35 cellular contexts compared by ENCODE assay signal in the genomic region with DNA sequence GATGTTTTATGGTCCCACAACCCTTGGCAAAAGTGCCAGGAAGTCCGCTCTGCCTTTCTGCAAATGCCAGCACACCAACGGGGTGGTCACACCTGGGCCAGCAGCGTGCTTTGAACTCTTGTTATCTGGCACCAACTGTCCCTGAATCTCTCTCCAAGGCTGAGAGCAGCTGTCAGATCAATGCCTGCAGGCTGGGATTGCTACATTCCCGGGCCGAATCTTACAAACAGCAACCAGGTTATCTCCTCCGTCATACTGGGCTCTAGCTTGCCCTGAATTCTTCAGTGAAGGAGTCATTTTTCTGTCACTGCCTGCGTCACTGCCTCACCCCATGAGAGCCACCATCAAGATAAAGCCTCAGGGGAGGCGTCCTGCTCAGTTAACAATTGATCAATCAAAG.
DNase-seq lines count a peak whose midpoint lies in the region; ATAC-seq and TF ChIP-seq lines count a peak whose summit lies in the region.
"Had no signal": no experiment of that assay in that cellular context is flagged by ENCODE, and none has a peak within 500 bp of the region (broad histone marks: within the 10 kb centered on the region; RNA-seq: fewer than 3 reads in every experiment).

No MANE protein-coding gene starts in this region.

- intact Hi-C loops in body of pancreas (cut with DNase I), result no loop called here
- intact Hi-C loops in left colon (cut with DNase I, micrococcal nuclease), result no loop called here

- no peaks in the 10 kb centered on the region for H3K36me3 Mint-ChIP-seq in progenitor cell of endocrine pancreas (ENCODE audit: insufficient read depth)
- H3K36me3 Mint-ChIP-seq: activated naive CD4-positive, alpha-beta T cell treated with anti-CD3 and anti-CD28 coated beads, Interleukin-2, amount 50 U/mL, for 72 hours; CD4-positive, alpha-beta memory T cell; stimulated activated naive B cell treated with anti-CD40 and anti-IgM and Interleukin-4, amounts not matched to agents 10 μg/mL and 1 μg/mL and 100 μg/mL, for 72 hours had no signal

- no peaks in the 10 kb centered on the region for H3K36me3 ChIP-seq in body of pancreas (replicated peaks in 1 of 2; ENCODE audit: insufficient read depth in 1 of 2, low read depth in 2 of 2)
- H3K36me3 ChIP-seq: breast epithelium, colonic mucosa had no signal

- H3K27me3 ChIP-seq in body of pancreas, result no peaks in the 10 kb centered on the region
- H3K27me3 ChIP-seq: breast epithelium, colonic mucosa had no signal

- no peak overlapping the region for H3K4me3 Mint-ChIP-seq in progenitor cell of endocrine pancreas (ENCODE audit: low read depth)
- H3K4me3 Mint-ChIP-seq: activated CD4-positive, alpha-beta T cell treated with anti-CD3 and anti-CD28 coated beads for 36 hours; B cell; CD4-positive, alpha-beta memory T cell; nephron progenitor cell; stimulated activated naive B cell treated with anti-CD40 and anti-IgM and Interleukin-4, amounts not matched to agents 10 μg/mL and 1 μg/mL and 100 μg/mL, for 72 hours had no signal

- H3K27ac ChIP-seq in body of pancreas, result peak overlapping the region in 3 of 4 donors; percentile 15 to 46 (median 39)
- H3K27ac ChIP-seq: breast epithelium, colonic mucosa, HL-60, skin epidermis, VCaP had no signal

- peak overlapping the region; percentile 87 for H3K27ac Mint-ChIP-seq in progenitor cell of endocrine pancreas
- H3K27ac Mint-ChIP-seq: activated CD4-positive, alpha-beta T cell treated with anti-CD3 and anti-CD28 coated beads for 36 hours; activated naive CD4-positive, alpha-beta T cell treated with anti-CD3 and anti-CD28 coated beads, Interleukin-2, amount 50 U/mL, for 72 hours; B cell; CD4-positive, alpha-beta memory T cell; nephron progenitor cell; stimulated activated naive B cell treated with anti-CD40 and anti-IgM and Interleukin-4, amounts not matched to agents 10 μg/mL and 1 μg/mL and 100 μg/mL, for 72 hours had no signal

- H3K9me3 Mint-ChIP-seq in progenitor cell of endocrine pancreas (ENCODE audit: low read depth), result peaks cover 3% of the 10 kb centered on the region
- H3K9me3 Mint-ChIP-seq: nephron progenitor cell had no signal

- no peaks in the 10 kb centered on the region for H3K9me3 ChIP-seq in body of pancreas
- H3K9me3 ChIP-seq: breast epithelium, colonic mucosa had no signal

- no peak for TF ChIP-seq POLR2A in body of pancreas (IDR thresholded peaks at IDR 0.05)

- no peak overlapping the region for H3K4me3 ChIP-seq in body of pancreas
- H3K4me3 ChIP-seq: breast epithelium, colonic mucosa, GM12878, lung, skin epidermis had no signal

- H3K4me1 Mint-ChIP-seq in progenitor cell of endocrine pancreas (ENCODE audit: low read depth), result peaks cover 8% of the 10 kb centered on the region
- H3K4me1 Mint-ChIP-seq: activated CD4-positive, alpha-beta T cell treated with anti-CD3 and anti-CD28 coated beads for 36 hours; B cell; CD4-positive, alpha-beta memory T cell; nephron progenitor cell; stimulated activated naive B cell treated with anti-CD40 and anti-IgM and Interleukin-4, amounts not matched to agents 10 μg/mL and 1 μg/mL and 100 μg/mL, for 72 hours had no signal

- DNase-seq in ELF-1 (ENCODE audit: low read depth, low spot score) (peak; percentile 79), body of pancreas (peak; percentile 19 to 31 (median 24)), left colon (no peak), progenitor cell of endocrine pancreas (ENCODE audit: low spot score, unreplicated experiment) (no peak), activated gamma-delta T cell treated with Interleukin-2 at 50 U/mL for 16 hours (no peak), NCI-H146 (lab: John Stamatoyannopoulos, UW) (no peak)
- DNase-seq: ACHN; activated CD4-positive, alpha-beta T cell treated with anti-CD3 and anti-CD28 coated beads for 36 hours; activated CD8-positive, alpha-beta memory T cell treated with anti-CD3 and anti-CD28 coated beads for 24 hours; activated T-cell treated with anti-CD3 and anti-CD28 coated beads for 4 hours; amygdala; CD4-positive, alpha-beta memory T cell; colonic mucosa; effector CD8-positive, alpha-beta T cell; erythroblast; head of caudate nucleus; Karpas-422; NCI-H1417; NCI-H2081; NCI-H2227 treated with DMSO at 0.1 percent for 48 hours; NCI-H69; nephron progenitor cell; retina; stimulated activated naive B cell treated with anti-CD40 and anti-IgM and Interleukin-4, amounts not matched to agents 10 μg/mL and 1 μg/mL and 100 μg/mL, for 72 hours; T-helper 9 cell had no signal

- peaks cover 2% of the 10 kb centered on the region for H3K27me3 Mint-ChIP-seq in progenitor cell of endocrine pancreas
- H3K27me3 Mint-ChIP-seq: activated CD4-positive, alpha-beta T cell treated with anti-CD3 and anti-CD28 coated beads for 36 hours; B cell; stimulated activated naive B cell treated with anti-CD40 and anti-IgM and Interleukin-4, amounts not matched to agents 10 μg/mL and 1 μg/mL and 100 μg/mL, for 72 hours had no signal

- ATAC-seq in body of pancreas, result peak; percentile 85
- ATAC-seq in left colon, result peak; percentile 27
- no peak for ATAC-seq in GM21717 (IDR thresholded peaks at IDR 0.05; ENCODE audit: unreplicated experiment)
- ATAC-seq: activated CD4-positive, alpha-beta T cell treated with anti-CD3 and anti-CD28 coated beads for 36 hours; activated naive CD4-positive, alpha-beta T cell treated with anti-CD3 and anti-CD28 coated beads, Interleukin-2, amount 50 U/mL, for 72 hours; GM12878; Panc1; stimulated activated naive B cell treated with anti-CD40 and anti-IgM and Interleukin-4, amounts not matched to agents 10 μg/mL and 1 μg/mL and 100 μg/mL, for 72 hours had no signal

- no peaks in the 10 kb centered on the region for H3K4me1 ChIP-seq in body of pancreas
- H3K4me1 ChIP-seq: breast epithelium, colonic mucosa had no signal

- TF ChIP-seq CTCF in body of pancreas (IDR thresholded peaks at IDR 0.05), result no peak
- TF ChIP-seq CTCF in progenitor cell of endocrine pancreas (IDR thresholded peaks at IDR 0.05; ENCODE audit: unreplicated experiment), result no peak

- WGBS in body of pancreas, 2 donors, result 8 to 10% methylated on average over 8 of the region's 8 CpGs

Comparison
In these comparisons a context has a peak if more than half of its experiments do, and no peak if none do; other contexts are left out.
1. DNase-seq: peak in ELF-1 (single experiment) and body of pancreas (4 of 4); none in left colon (0 of 2), progenitor cell of endocrine pancreas (single experiment), activated gamma-delta T cell treated with Interleukin-2 at 50 U/mL for 16 hours (single experiment) and NCI-H146 (single experiment).